In the genomic region with DNA sequence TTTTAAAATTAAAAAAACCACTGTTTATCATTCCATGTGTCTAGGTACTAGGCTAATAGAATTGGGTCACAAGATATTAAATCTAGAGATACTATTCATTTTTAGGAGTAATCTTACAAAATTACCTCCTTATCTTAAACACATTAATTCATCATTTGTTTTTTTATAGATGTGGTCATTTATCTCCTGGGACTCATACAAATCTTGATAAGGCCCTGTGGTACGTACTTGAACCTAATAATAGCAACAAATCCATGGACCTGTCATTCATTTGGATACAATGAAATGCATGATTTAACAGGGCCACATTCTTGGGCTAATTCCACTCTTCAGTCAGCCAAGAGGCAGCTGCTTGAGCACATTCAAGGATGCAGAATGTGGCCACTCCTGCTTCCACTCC, we compare ENCODE assay signal across 15 cellular contexts.
"Had no signal": no experiment of that assay in that cellular context is flagged by ENCODE, and none has a peak within 500 bp of the region (broad histone marks: within the 10 kb centered on the region; RNA-seq: fewer than 3 reads in every experiment).

No MANE protein-coding gene starts in this region.

- H3K36me3 ChIP-seq: SJSA1 had no signal

- H3K4me3 ChIP-seq: SJSA1, SK-N-MC had no signal

- H3K27ac ChIP-seq: SJSA1, SK-N-MC had no signal

- DNase-seq: NCI-H1048, NCI-H1105, NCI-H1417, NCI-H1436 treated with DMSO at 0.1 percent for 48 hours, NCI-H1694, NCI-H187 treated with DMSO at 0.1 percent for 48 hours, NCI-H2171 treated with DMSO at 0.1 percent for 48 hours, NCI-H345, NCI-H69, NCI-H774, Right ventricle myocardium superior, RPMI8226, SIG-M5 had no signal

- H3K9me3 ChIP-seq: SJSA1 had no signal

- H3K27me3 ChIP-seq: SJSA1 had no signal

- H3K4me1 ChIP-seq: SJSA1 had no signal
